Comparison of ENCODE assay signal across 12 cellular contexts in genomic region chr20:50077818-50078601, GRCh38.
"Had no signal": no experiment of that assay in that cellular context is flagged by ENCODE, and none has a peak within 500 bp of the region (broad histone marks: within the 10 kb centered on the region; RNA-seq: fewer than 3 reads in every experiment).

No MANE protein-coding gene starts in this region.

- H3K4me3 ChIP-seq: body of pancreas, gastroesophageal sphincter, stomach, tibial nerve had no signal

- H3K9me3 ChIP-seq: body of pancreas, gastroesophageal sphincter, stomach, tibial nerve had no signal

- H3K4me3 Mint-ChIP-seq: activated T-cell treated with anti-CD3 and anti-CD28 coated beads, Interleukin-2, amount 50 U/mL, for 4 hours; mesothelial cell of epicardium had no signal

- H3K27ac ChIP-seq: body of pancreas, tibial nerve had no signal

- DNase-seq: activated CD4-positive, alpha-beta T cell treated with anti-CD3 and anti-CD28 coated beads, Interleukin-2, amount 50 U/mL, for 1 hour; activated CD4-positive, CD25-positive, alpha-beta regulatory T cell; activated T-cell treated with anti-CD3 and anti-CD28 coated beads, Interleukin-2, amount 50 U/mL, for 4 hours; effector memory CD4-positive, alpha-beta T cell; islet precursor cell; stimulated activated CD4-positive, alpha-beta T cell treated with anti-CD3 and anti-CD28 coated beads, Interleukin-4, amount 100 ng/mL, for 4 hours; stomach; T-helper 2 cell had no signal

- ATAC-seq: activated T-cell treated with anti-CD3 and anti-CD28 coated beads, Interleukin-2, amount 50 U/mL, for 4 hours; body of pancreas; gastroesophageal sphincter had no signal

- H3K27ac Mint-ChIP-seq: mesothelial cell of epicardium had no signal

- H3K27me3 ChIP-seq: body of pancreas, gastroesophageal sphincter, stomach, tibial nerve had no signal

- H3K9me3 Mint-ChIP-seq: activated T-cell treated with anti-CD3 and anti-CD28 coated beads, Interleukin-2, amount 50 U/mL, for 4 hours; mesothelial cell of epicardium had no signal
